10 cellular contexts compared by ENCODE assay signal in genomic region chr11:57801185-57801490, GRCh38. TPM values are rescaled to one million over a fixed set of nuclear protein-coding genes. Genes with fewer than 3 reads are reported as not detected.
A peak's percentile ranks its signal among the peaks of the same experiment; 100 is the strongest.
DNase-seq lines count a peak whose midpoint lies in the region; ATAC-seq and TF ChIP-seq lines count a peak whose summit lies in the region.
"Had no signal": no experiment of that assay in that cellular context is flagged by ENCODE, and none has a peak within 500 bp of the region (broad histone marks: within the 10 kb centered on the region; RNA-seq: fewer than 3 reads in every experiment).

No MANE protein-coding gene starts in this region.

- CTCF ChIA-PET in WTC11 (lab: Charles Lee): interaction anchor here (0.8 to 6.7 kb wide), 38 partner anchors 8 to 1765 kb away, joined by 3 to 186 read pairs (median 6); partner anchors contain the start of genes BTBD18, CTNND1, MED19 and SELENOH
- CTCF ChIA-PET in RWPE1 (lab: Yijun Ruan, JAX): interaction anchor here (0.7 to 2.4 kb wide), 14 partner anchors 9 to 719 kb away, joined by 3 to 22 read pairs (median 4); partner anchors contain the start of genes BTBD18, CLP1 and SELENOH

- peaks cover 67% of the 10 kb centered on the region for H3K36me3 Mint-ChIP-seq in WTC11
- H3K36me3 Mint-ChIP-seq in memory B cell: peaks cover 28% of the 10 kb centered on the region

- H3K27ac ChIP-seq in ACC112 (ENCODE audit: low read depth, low read length) (peak overlapping the region; percentile 18), RWPE1 (no peak overlapping the region)

- peaks cover 36% of the 10 kb centered on the region for H3K36me3 ChIP-seq in ACC112 (ENCODE audit: insufficient read depth, low read length)

- peaks cover 24% of the 10 kb centered on the region for H3K79me2 ChIP-seq in ACC112 (ENCODE audit: control insufficient read depth, insufficient read depth, low read length, unreplicated experiment)

- H3K27me3 Mint-ChIP-seq in WTC11 (ENCODE audit: low read depth) (no peaks in the 10 kb centered on the region), memory B cell (no peaks in the 10 kb centered on the region)

- 0 out of 2 replicates have a peak overlapping the region, but pooled peaks have one; percentile 19 for H3K27ac Mint-ChIP-seq in WTC11
- peak overlapping the region; percentile 42 for H3K27ac Mint-ChIP-seq in memory B cell

- no peaks in the 10 kb centered on the region for H3K27me3 ChIP-seq in ACC112 (ENCODE audit: insufficient read depth, low read length)

- peaks cover 25% of the 10 kb centered on the region for H3K4me1 ChIP-seq in ACC112 (ENCODE audit: control insufficient read depth, insufficient read depth, low read length, unreplicated experiment)

- no peak overlapping the region for H3K4me3 ChIP-seq in ACC112 (ENCODE audit: low read depth, low read length)

- H3K4me1 Mint-ChIP-seq in WTC11: peaks cover 18% of the 10 kb centered on the region
- peaks cover 20% of the 10 kb centered on the region for H3K4me1 Mint-ChIP-seq in memory B cell

- DNase-seq in WTC11 (ENCODE audit: low spot score) (no peak), memory B cell (ENCODE audit: low spot score in 2 of 2) (no peak), RWPE1 (ENCODE audit: low spot score) (no peak), NCI-H748 treated with DMSO at 0.1 percent for 48 hours (lab: John Stamatoyannopoulos, UW) (no peak), NCI-H2171 (lab: John Stamatoyannopoulos, UW) (no peak)
- DNase-seq: activated CD4-positive, CD25-positive, alpha-beta regulatory T cell; effector CD8-positive, alpha-beta T cell had no signal

- H3K4me3 Mint-ChIP-seq in WTC11 (no peak overlapping the region), memory B cell (no peak overlapping the region)

- no peak overlapping the region for H2AFZ ChIP-seq in ACC112 (ENCODE audit: low read length, unreplicated experiment)

- H3K9me3 Mint-ChIP-seq in WTC11: no peaks in the 10 kb centered on the region
- H3K9me3 Mint-ChIP-seq in memory B cell: no peaks in the 10 kb centered on the region

- no peak for TF ChIP-seq CTCF in WTC11 (IDR thresholded peaks at IDR 0.05)
- TF ChIP-seq CTCF in RWPE1 (conservative IDR thresholded peaks at IDR 0.05; ENCODE audit: low read depth): no peak

- ATAC-seq in GM18867 (IDR thresholded peaks at IDR 0.05; ENCODE audit: unreplicated experiment) (peak; percentile 8), WTC11 (no peak), memory B cell (ENCODE audit: low read depth) (no peak), HG03175 (IDR thresholded peaks at IDR 0.05; ENCODE audit: unreplicated experiment) (no peak)

- POLR2A ChIA-PET in WTC11 (lab: Charles Lee) (interaction anchor here (0.8 to 3.2 kb wide), 10 partner anchors 20 to 89 kb away, joined by 3 to 21 read pairs (median 4); partner anchors contain the start of genes BTBD18, CTNND1, MED19 and SELENOH), RWPE1 (lab: Yijun Ruan, JAX; ENCODE audit: low non-redundant PET) (interaction anchor here (0.9 kb wide), 1 partner anchor 38 kb away, joined by 3 read pairs; no protein-coding TSS in a partner anchor)

TF ChIP-seq in WTC11, 78 proteins besides CTCF, POLR2A, EP300 and RAD21:
- TF ChIP-seq NR3C1 (CRISPR knock-in tag; conservative IDR thresholded peaks at IDR 0.05; ENCODE audit: low read depth) (no peak), ETV6 (CRISPR knock-in tag; IDR thresholded peaks at IDR 0.05) (no peak), EMX1 (CRISPR knock-in tag; IDR thresholded peaks at IDR 0.05) (no peak), ERG (CRISPR knock-in tag; IDR thresholded peaks at IDR 0.05) (no peak), CDX4 (CRISPR knock-in tag; IDR thresholded peaks at IDR 0.05; ENCODE audit: borderline replicate concordance) (no peak), TP53 (CRISPR knock-in tag; IDR thresholded peaks at IDR 0.05) (no peak), FOXJ3 (CRISPR knock-in tag; IDR thresholded peaks at IDR 0.05; ENCODE audit: borderline replicate concordance) (no peak), ATF6 (CRISPR knock-in tag; IDR thresholded peaks at IDR 0.05) (no peak), FOXP1 (CRISPR knock-in tag; IDR thresholded peaks at IDR 0.05; ENCODE audit: borderline replicate concordance) (no peak), GTF2I (CRISPR knock-in tag; conservative IDR thresholded peaks at IDR 0.05) (no peak), MAX (CRISPR knock-in tag; IDR thresholded peaks at IDR 0.05) (no peak), ESRRA (CRISPR knock-in tag; IDR thresholded peaks at IDR 0.05; ENCODE audit: borderline replicate concordance) (no peak), ZNF232 (CRISPR knock-in tag; IDR thresholded peaks at IDR 0.05) (no peak), ATF1 (CRISPR knock-in tag; IDR thresholded peaks at IDR 0.05) (no peak), TEAD1 (CRISPR knock-in tag; IDR thresholded peaks at IDR 0.05) (no peak)

RNA-seq across cellular contexts. Expression of gene CTNND1, which starts 39.5 kb away (rescaled TPM):
- total RNA-seq in WTC11 (2021): 164 to 165 TPM (median 164 TPM) in 3 replicates

RNA-seq across cellular contexts. Expression of gene BTBD18, which starts 49.5 kb away (rescaled TPM):
- 0.09 to 0.14 TPM in 2 of 3 replicates, not detected in the other for total RNA-seq in WTC11 (2021)

RNA-seq across cellular contexts. Expression of gene SELENOH, which starts 59.8 kb away (rescaled TPM):
- total RNA-seq in WTC11 (2021): 251 to 266 TPM (median 259 TPM) in 3 replicates
